In the genomic region with DNA sequence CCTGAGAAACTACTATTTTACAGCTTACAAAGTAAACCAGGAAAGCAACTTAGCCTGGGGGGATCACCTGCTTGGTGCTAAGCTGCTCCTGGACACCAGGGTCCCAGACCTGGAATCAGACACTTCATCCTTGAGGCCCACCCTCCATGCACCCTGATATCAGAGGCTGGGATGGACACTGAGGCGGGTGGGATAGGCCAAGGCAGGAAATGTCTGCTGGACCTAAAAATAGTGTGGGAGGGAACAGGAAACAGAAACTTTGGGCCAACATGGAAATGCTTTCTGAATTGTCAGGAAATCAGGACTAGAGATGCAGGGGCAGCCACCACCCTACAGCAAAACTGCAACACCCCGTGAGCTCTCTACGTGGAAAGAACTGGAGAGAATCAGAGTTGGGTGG, we compare ENCODE assay signal across 2 cellular contexts.
TF ChIP-seq lines count a peak whose summit lies in the region.

No MANE protein-coding gene starts in this region.

TF ChIP-seq in liver, 16 proteins besides CTCF, POLR2A, EP300 and RAD21:
- TF ChIP-seq EGR1 (IDR thresholded peaks at IDR 0.05; ENCODE audit: low read depth in 2 of 2): no peak
- TF ChIP-seq, protein P1, sequence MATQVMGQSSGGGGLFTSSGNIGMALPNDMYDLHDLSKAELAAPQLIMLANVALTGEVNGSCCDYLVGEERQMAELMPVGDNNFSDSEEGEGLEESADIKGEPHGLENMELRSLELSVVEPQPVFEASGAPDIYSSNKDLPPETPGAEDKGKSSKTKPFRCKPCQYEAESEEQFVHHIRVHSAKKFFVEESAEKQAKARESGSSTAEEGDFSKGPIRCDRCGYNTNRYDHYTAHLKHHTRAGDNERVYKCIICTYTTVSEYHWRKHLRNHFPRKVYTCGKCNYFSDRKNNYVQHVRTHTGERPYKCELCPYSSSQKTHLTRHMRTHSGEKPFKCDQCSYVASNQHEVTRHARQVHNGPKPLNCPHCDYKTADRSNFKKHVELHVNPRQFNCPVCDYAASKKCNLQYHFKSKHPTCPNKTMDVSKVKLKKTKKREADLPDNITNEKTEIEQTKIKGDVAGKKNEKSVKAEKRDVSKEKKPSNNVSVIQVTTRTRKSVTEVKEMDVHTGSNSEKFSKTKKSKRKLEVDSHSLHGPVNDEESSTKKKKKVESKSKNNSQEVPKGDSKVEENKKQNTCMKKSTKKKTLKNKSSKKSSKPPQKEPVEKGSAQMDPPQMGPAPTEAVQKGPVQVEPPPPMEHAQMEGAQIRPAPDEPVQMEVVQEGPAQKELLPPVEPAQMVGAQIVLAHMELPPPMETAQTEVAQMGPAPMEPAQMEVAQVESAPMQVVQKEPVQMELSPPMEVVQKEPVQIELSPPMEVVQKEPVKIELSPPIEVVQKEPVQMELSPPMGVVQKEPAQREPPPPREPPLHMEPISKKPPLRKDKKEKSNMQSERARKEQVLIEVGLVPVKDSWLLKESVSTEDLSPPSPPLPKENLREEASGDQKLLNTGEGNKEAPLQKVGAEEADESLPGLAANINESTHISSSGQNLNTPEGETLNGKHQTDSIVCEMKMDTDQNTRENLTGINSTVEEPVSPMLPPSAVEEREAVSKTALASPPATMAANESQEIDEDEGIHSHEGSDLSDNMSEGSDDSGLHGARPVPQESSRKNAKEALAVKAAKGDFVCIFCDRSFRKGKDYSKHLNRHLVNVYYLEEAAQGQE (IDR thresholded peaks at IDR 0.05): peak; percentile 19
- no peak for TF ChIP-seq RXRA (IDR thresholded peaks at IDR 0.05)

TF ChIP-seq in HepG2, 621 proteins besides CTCF, POLR2A, EP300 and RAD21:
- no peak for TF ChIP-seq MYC (CRISPR knock-in tag; IDR thresholded peaks at IDR 0.05; ENCODE audit: borderline replicate concordance)
- no peak for TF ChIP-seq ZSCAN20 (CRISPR knock-in tag; IDR thresholded peaks at IDR 0.05; ENCODE audit: borderline replicate concordance)
- TF ChIP-seq STAT5B (CRISPR knock-in tag; IDR thresholded peaks at IDR 0.05): no peak
- TF ChIP-seq ZNF670 (CRISPR knock-in tag; IDR thresholded peaks at IDR 0.05; ENCODE audit: borderline replicate concordance): no peak
- TF ChIP-seq SMC3 (IDR thresholded peaks at IDR 0.05; ENCODE audit: low read length): no peak
- TF ChIP-seq, protein P2, sequence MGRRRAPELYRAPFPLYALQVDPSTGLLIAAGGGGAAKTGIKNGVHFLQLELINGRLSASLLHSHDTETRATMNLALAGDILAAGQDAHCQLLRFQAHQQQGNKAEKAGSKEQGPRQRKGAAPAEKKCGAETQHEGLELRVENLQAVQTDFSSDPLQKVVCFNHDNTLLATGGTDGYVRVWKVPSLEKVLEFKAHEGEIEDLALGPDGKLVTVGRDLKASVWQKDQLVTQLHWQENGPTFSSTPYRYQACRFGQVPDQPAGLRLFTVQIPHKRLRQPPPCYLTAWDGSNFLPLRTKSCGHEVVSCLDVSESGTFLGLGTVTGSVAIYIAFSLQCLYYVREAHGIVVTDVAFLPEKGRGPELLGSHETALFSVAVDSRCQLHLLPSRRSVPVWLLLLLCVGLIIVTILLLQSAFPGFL (CRISPR knock-in tag; IDR thresholded peaks at IDR 0.05): no peak
- TF ChIP-seq RNF2 (conservative IDR thresholded peaks at IDR 0.05; ENCODE audit: low read depth): no peak
- no peak for TF ChIP-seq SIN3A (IDR thresholded peaks at IDR 0.05; ENCODE audit: borderline replicate concordance, low read depth, low read length)
- TF ChIP-seq, protein P3, sequence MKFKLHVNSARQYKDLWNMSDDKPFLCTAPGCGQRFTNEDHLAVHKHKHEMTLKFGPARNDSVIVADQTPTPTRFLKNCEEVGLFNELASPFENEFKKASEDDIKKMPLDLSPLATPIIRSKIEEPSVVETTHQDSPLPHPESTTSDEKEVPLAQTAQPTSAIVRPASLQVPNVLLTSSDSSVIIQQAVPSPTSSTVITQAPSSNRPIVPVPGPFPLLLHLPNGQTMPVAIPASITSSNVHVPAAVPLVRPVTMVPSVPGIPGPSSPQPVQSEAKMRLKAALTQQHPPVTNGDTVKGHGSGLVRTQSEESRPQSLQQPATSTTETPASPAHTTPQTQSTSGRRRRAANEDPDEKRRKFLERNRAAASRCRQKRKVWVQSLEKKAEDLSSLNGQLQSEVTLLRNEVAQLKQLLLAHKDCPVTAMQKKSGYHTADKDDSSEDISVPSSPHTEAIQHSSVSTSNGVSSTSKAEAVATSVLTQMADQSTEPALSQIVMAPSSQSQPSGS (CRISPR knock-in tag; IDR thresholded peaks at IDR 0.05): no peak
- TF ChIP-seq TBX2 (CRISPR knock-in tag; IDR thresholded peaks at IDR 0.05; ENCODE audit: borderline replicate concordance): no peak
